Comparison of ENCODE assay signal across 8 cellular contexts in the genomic region with DNA sequence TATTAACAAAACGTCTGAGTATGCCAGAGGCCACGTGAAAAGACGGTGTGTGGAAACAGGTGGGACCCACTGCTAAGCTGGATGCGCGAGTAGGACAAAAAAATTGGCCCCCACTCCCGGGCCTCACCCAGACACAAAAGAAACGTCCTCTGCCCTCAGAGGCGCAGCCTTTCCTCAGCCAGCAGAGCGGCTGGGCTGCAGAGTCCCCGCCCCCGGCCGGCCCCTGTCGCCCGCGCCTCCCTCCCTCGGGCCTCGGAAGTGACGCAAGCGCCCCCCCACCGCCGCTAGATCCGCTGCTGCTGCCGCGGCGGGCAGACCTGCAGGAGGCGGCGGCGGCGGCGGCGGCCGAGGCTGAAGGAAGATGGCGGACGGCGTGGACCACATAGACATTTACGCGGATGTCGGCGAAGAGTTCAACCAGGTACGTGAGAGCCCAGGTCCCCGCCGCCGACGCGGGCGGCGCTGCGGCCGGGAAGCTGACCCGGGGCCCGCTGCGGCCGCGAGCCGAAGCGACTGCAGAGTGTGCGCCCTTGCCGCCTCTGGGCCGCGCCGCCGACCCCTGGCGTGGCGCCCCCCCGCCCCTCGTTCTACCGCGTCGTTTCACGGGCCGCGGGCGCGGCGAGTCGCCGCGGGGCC. TPM values are rescaled to one million over a fixed set of nuclear protein-coding genes. Genes with fewer than 3 reads are reported as not detected.
DNase-seq lines count a peak whose midpoint lies in the region; ATAC-seq, FAIRE-seq and TF ChIP-seq lines count a peak whose summit lies in the region.

Gene CPSF6 (plus strand): TSS at position 284 of the 636 bp plus-strand sequence. CDS start 78 bp downstream, at position 362.

- no peaks in the 10 kb centered on the region for H3K36me3 ChIP-seq in GM06990 (ENCODE audit: control insufficient read depth, insufficient read depth, low read length)
- H3K36me3 ChIP-seq in neutrophil = no peaks in the 10 kb centered on the region

- CTCF ChIA-PET in activated naive CD4-positive, alpha-beta T cell treated with anti-CD3 and anti-CD28 coated beads for 36 hours (lab: Charles Lee) = no interaction called here

- no peaks in the 10 kb centered on the region for H3K27me3 ChIP-seq in GM06990 (replicated peaks; ENCODE audit: control insufficient read depth, insufficient read depth, low read length)
- H3K27me3 ChIP-seq in neutrophil = no peaks in the 10 kb centered on the region

- peak; percentile 77 for TF ChIP-seq POLR2A in NB4 (IDR thresholded peaks at IDR 0.05; ENCODE audit: extremely low read depth, insufficient read length)

- H3K4me3 Mint-ChIP-seq in activated naive CD4-positive, alpha-beta T cell treated with anti-CD3 and anti-CD28 coated beads for 36 hours = peak within 1 kb of the TSS; percentile 91

- peak; percentile 87 for ATAC-seq in HG02571 (IDR thresholded peaks at IDR 0.05; ENCODE audit: unreplicated experiment)

- H3K27ac ChIP-seq in neutrophil = peak within 1 kb of the TSS; percentile 94

- H3K9me3 Mint-ChIP-seq in activated naive CD4-positive, alpha-beta T cell treated with anti-CD3 and anti-CD28 coated beads for 36 hours = no peaks in the 10 kb centered on the region

- no peaks in the 10 kb centered on the region for H3K27me3 Mint-ChIP-seq in activated naive CD4-positive, alpha-beta T cell treated with anti-CD3 and anti-CD28 coated beads for 36 hours (ENCODE audit: low read depth)

- H3K27ac Mint-ChIP-seq in activated naive CD4-positive, alpha-beta T cell treated with anti-CD3 and anti-CD28 coated beads for 36 hours = peak within 1 kb of the TSS; percentile 98

- peaks cover 47% of the 10 kb centered on the region for H3K4me1 Mint-ChIP-seq in activated naive CD4-positive, alpha-beta T cell treated with anti-CD3 and anti-CD28 coated beads for 36 hours (ENCODE audit: low read depth)

- no peak for TF ChIP-seq CTCF in GM06990 (IDR thresholded peaks at IDR 0.05; ENCODE audit: insufficient read depth, low read length, poor library complexity, severe bottlenecking)
- no peak for TF ChIP-seq CTCF in NB4 (IDR thresholded peaks at IDR 0.05; ENCODE audit: low read depth, low read length)
- peak; percentile 71 for TF ChIP-seq CTCF in neutrophil (IDR thresholded peaks at IDR 0.05)
- TF ChIP-seq CTCF in subcutaneous adipose tissue (IDR thresholded peaks at IDR 0.05; ENCODE audit: low read depth) = no peak

- H3K4me3 ChIP-seq in GM06990 (replicated peaks; ENCODE audit: low read depth, low read length) = peak within 1 kb of the TSS; percentile 88
- H3K4me3 ChIP-seq in NB4 (ENCODE audit: low read depth, low read length) = peak within 1 kb of the TSS; percentile 97
- peak within 1 kb of the TSS; percentile 83 to 85 for H3K4me3 ChIP-seq in neutrophil (ENCODE audit: low read depth in 1 of 2, low read length in 1 of 2)

- H3K4me1 ChIP-seq in neutrophil (ENCODE audit: control insufficient read depth in 1 of 2, insufficient read depth in 1 of 2, low read depth in 1 of 2, low read length in 1 of 2) = peaks cover 31 to 35% of the 10 kb centered on the region in 2 experiments

- no peaks in the 10 kb centered on the region for H3K9me3 ChIP-seq in neutrophil

- no peak for FAIRE-seq in frontal cortex (lab: Jason Lieb, UNC)

- peaks cover 21% of the 10 kb centered on the region for H3K36me3 Mint-ChIP-seq in activated naive CD4-positive, alpha-beta T cell treated with anti-CD3 and anti-CD28 coated beads for 36 hours (ENCODE audit: low read depth)

- intact Hi-C loops in activated naive CD4-positive, alpha-beta T cell treated with anti-CD3 and anti-CD28 coated beads for 36 hours (cut with micrococcal nuclease) = loop anchor here (1.0 to 10.0 kb wide), 10 partner anchors 15 to 1003 kb away; partner anchors contain the start of genes CCT2, CNOT2, CPM and RAB3IP

- peak; percentile 94 for DNase-seq in GM06990 (ENCODE audit: extremely low read depth, insufficient read length)
- peak; percentile 98 for DNase-seq in NB4 (ENCODE audit: low read depth)
- DNase-seq in SK-N-DZ (ENCODE audit: low spot score) = peak; percentile 93
- DNase-seq in activated naive CD4-positive, alpha-beta T cell treated with anti-CD3 and anti-CD28 coated beads for 36 hours = peak; percentile 97
- peak; percentile 93 to 96 for DNase-seq in frontal cortex (ENCODE audit: low spot score in 2 of 2)

RNA-seq across cellular contexts. Expression of gene CPSF6, which starts in this region (rescaled TPM):
- polyA plus RNA-seq in SK-N-DZ (2014; cell fraction: cytosol; rRNA removed) = 72.8 and 77.5 TPM in 2 replicates
- polyA plus RNA-seq in SK-N-DZ (2014; cell fraction: nucleus; rRNA removed) = 245 and 309 TPM in 2 replicates
- total RNA-seq in activated naive CD4-positive, alpha-beta T cell treated with anti-CD3 and anti-CD28 coated beads for 36 hours = 10 to 100 TPM; 73.7 to 75.7 TPM
- total RNA-seq in frontal cortex (79.1 TPM), subcutaneous adipose tissue (10 to 100 TPM; 31.0 to 40.8 (median 33.0) TPM)

Comparison
In these comparisons a context has a peak if more than half of its experiments do, and no peak if none do; other contexts are left out.
1. Peak in every context shown above with its lines: DNase-seq, ATAC-seq, H3K4me3 ChIP-seq and H3K27ac ChIP-seq.